Comparison of ENCODE assay signal across 8 cellular contexts in genomic region chr15:37101634-37102314, GRCh38. TPM values are rescaled to one million over a fixed set of nuclear protein-coding genes. Genes with fewer than 3 reads are reported as not detected.
A peak's percentile ranks its signal among the peaks of the same experiment; 100 is the strongest.
DNase-seq lines count a peak whose midpoint lies in the region; ATAC-seq and TF ChIP-seq lines count a peak whose summit lies in the region.

No MANE protein-coding gene starts in this region.

- H3K27ac ChIP-seq in SK-N-SH (ENCODE audit: low read depth in 2 of 2, low read length in 1 of 2) (peak overlapping the region; percentile 99), duodenal mucosa (ENCODE audit: low read depth, low read length) (peak overlapping the region; percentile 83), transverse colon (peak overlapping the region; percentile 82 to 98 (median 90))

- peaks cover 53% of the 10 kb centered on the region for H3F3A ChIP-seq in SK-N-SH (replicated peaks; ENCODE audit: insufficient read depth)

- peak overlapping the region; percentile 81 to 100 (median 96) for H3K4me3 Mint-ChIP-seq in IgD-negative memory B cell

- no peaks in the 10 kb centered on the region for H3K27me3 ChIP-seq in SK-N-SH (ENCODE audit: insufficient read depth)
- H3K27me3 ChIP-seq in duodenal mucosa (ENCODE audit: control insufficient read depth in 1 of 2, insufficient read depth in 2 of 2, low read length in 2 of 2), result peaks cover 3 to 6% of the 10 kb centered on the region in 2 donors
- H3K27me3 ChIP-seq in transverse colon, result peaks cover 93% of the 10 kb centered on the region

- POLR2A ChIA-PET in SK-N-SH (lab: Yijun Ruan, JAX), result interaction anchor here (0.6 to 2.9 kb wide), 19 partner anchors 8 to 1290 kb away, joined by 3 to 35 read pairs (median 5); no protein-coding TSS in a partner anchor

- H3K9me2 ChIP-seq in SK-N-SH, result no peaks in the 10 kb centered on the region

- under 1% methylated on average over 26 of the region's 46 CpGs for WGBS in SK-N-SH (ENCODE audit: low lambda C conversion rate)
- 4 to 8% methylated on average over 6 to 45 of the region's 46 CpGs for WGBS in transverse colon (ENCODE audit: low coverage in 1 of 2), 2 donors

- H3K27me3 Mint-ChIP-seq in IgD-negative memory B cell, result peaks cover 69% of the 10 kb centered on the region

- in situ Hi-C loops in transverse colon (cut with MboI; ENCODE audit: low pct_ligation_motif_present in 1 of 4, low pct_unique_long_range_greater_than_20kb in 1 of 4, low sequenced_read_pairs in 3 of 4), result loop anchor here (10.0 to 25.0 kb wide), 3 partner anchors 214 to 1589 kb away; no protein-coding TSS in a partner anchor

- TF ChIP-seq EP300 in SK-N-SH (IDR thresholded peaks at IDR 0.05; ENCODE audit: borderline replicate concordance in 1 of 2, low read depth in 1 of 2, low read length in 1 of 2), result no peak
- no peak for TF ChIP-seq EP300 in transverse colon (IDR thresholded peaks at IDR 0.05; ENCODE audit: low read depth)

- peak overlapping the region; percentile 22; the same call in 1 of the 2 replicates for H2AFZ ChIP-seq in SK-N-SH (ENCODE audit: low read depth)

- H3K36me3 Mint-ChIP-seq in IgD-negative memory B cell, result peaks cover 3% of the 10 kb centered on the region

- peaks cover 0 to 21% (median 3%) of the 10 kb centered on the region in 3 donors for H3K9me3 Mint-ChIP-seq in IgD-negative memory B cell

- no peak for TF ChIP-seq CTCF in SK-N-SH (IDR thresholded peaks at IDR 0.05)
- TF ChIP-seq CTCF in transverse colon (IDR thresholded peaks at IDR 0.05), result no peak

- no peak for TF ChIP-seq RAD21 in SK-N-SH (IDR thresholded peaks at IDR 0.05; ENCODE audit: low read length)

- no peaks in the 10 kb centered on the region for H4K20me1 ChIP-seq in SK-N-SH (ENCODE audit: insufficient read depth)

- H3K9me3 ChIP-seq in SK-N-SH (no peaks in the 10 kb centered on the region), duodenal mucosa (ENCODE audit: control insufficient read depth in 1 of 2, low read length in 2 of 2) (no peaks in the 10 kb centered on the region), transverse colon (no peaks in the 10 kb centered on the region)

- peaks cover 17 to 22% (median 18%) of the 10 kb centered on the region in 3 donors for H3K4me1 Mint-ChIP-seq in IgD-negative memory B cell

- intact Hi-C loops in transverse colon (cut with DNase I; ENCODE audit: low total_unique reads), result loop anchor here (10.0 kb wide), 1 partner anchor 497 kb away; no protein-coding TSS in a partner anchor

- peak overlapping the region; percentile 100 for H3K9ac ChIP-seq in SK-N-SH
- peak overlapping the region; percentile 77 to 92 for H3K9ac ChIP-seq in duodenal mucosa (ENCODE audit: low read depth in 1 of 2, low read length in 2 of 2)

- peak overlapping the region; percentile 74 to 92 for H3K4me3 ChIP-seq in SK-N-SH (ENCODE audit: low read depth in 2 of 2, low read length in 1 of 2)
- peak overlapping the region; percentile 89 to 90 for H3K4me3 ChIP-seq in duodenal mucosa (ENCODE audit: low read depth in 1 of 2, low read length in 2 of 2)
- H3K4me3 ChIP-seq in transverse colon, result peak overlapping the region; percentile 48 to 72 (median 66)

- DNase-seq in ELR (ENCODE audit: low read depth) (peak; percentile 85), SK-N-SH (peak; percentile 78), lung microvascular endothelial cell (ENCODE audit: low read depth in 2 of 2) (peak; percentile 78 to 88), transverse colon (peak; percentile 57), NCI-H2029 treated with DMSO at 0.1 percent for 48 hours (lab: John Stamatoyannopoulos, UW) (no peak)

- CTCF ChIA-PET in SK-N-SH (lab: Yijun Ruan, JAX), result interaction anchor here (1.1 to 10.8 kb wide), 5 partner anchors 9 to 790 kb away, joined by 3 to 101 read pairs (median 5); no protein-coding TSS in a partner anchor

- peak overlapping the region; percentile 89 for H3K4me2 ChIP-seq in SK-N-SH

- H3K27ac Mint-ChIP-seq in IgD-negative memory B cell, result peak overlapping the region; percentile 47 to 99 (median 86)

- TF ChIP-seq POLR2A in transverse colon (IDR thresholded peaks at IDR 0.05), result no peak

- H3K79me2 ChIP-seq in SK-N-SH (ENCODE audit: insufficient read depth), result peaks cover 88% of the 10 kb centered on the region

- peak; percentile 40 for ATAC-seq in GM21447 (IDR thresholded peaks at IDR 0.05; ENCODE audit: unreplicated experiment)

- peaks cover 6 to 11% of the 10 kb centered on the region in 2 experiments for H3K36me3 ChIP-seq in SK-N-SH (replicated peaks in 1 of 2; ENCODE audit: control insufficient read depth in 1 of 2, insufficient read depth in 2 of 2, low read length in 1 of 2)
- H3K36me3 ChIP-seq in duodenal mucosa (ENCODE audit: control insufficient read depth in 1 of 2, insufficient read depth in 2 of 2, low read length in 2 of 2), result no peaks in the 10 kb centered on the region
- no peaks in the 10 kb centered on the region for H3K36me3 ChIP-seq in transverse colon

- H3K4me1 ChIP-seq in SK-N-SH (ENCODE audit: control insufficient read depth in 1 of 2, insufficient read depth in 2 of 2, low read depth in 1 of 2, low read length in 1 of 2) (no peaks in the 10 kb centered on the region), duodenal mucosa (ENCODE audit: control insufficient read depth in 1 of 2, insufficient read depth in 2 of 2, low read length in 2 of 2) (peaks cover 0 to 8% of the 10 kb centered on the region in 2 donors), transverse colon (peaks cover 0 to 29% (median 4%) of the 10 kb centered on the region in 4 donors)

TF ChIP-seq in SK-N-SH, 30 proteins besides CTCF, POLR2A, EP300 and RAD21:
- TF ChIP-seq TAF1 (IDR thresholded peaks at IDR 0.05; ENCODE audit: borderline replicate concordance, low read depth, low read length) (peak; percentile 70), POLR2AphosphoS5 (IDR thresholded peaks at IDR 0.05; ENCODE audit: low read depth, low read length) (peak; percentile 74), USF2 (IDR thresholded peaks at IDR 0.05; ENCODE audit: borderline replicate concordance, low read depth, low read length) (no peak), CHD2 (IDR thresholded peaks at IDR 0.05; ENCODE audit: low read length, partially characterized antibody) (peak; percentile 25), JUND (IDR thresholded peaks at IDR 0.05) (no peak), PBX3 (IDR thresholded peaks at IDR 0.05) (peak; percentile 97), FOSL2 (IDR thresholded peaks at IDR 0.05; ENCODE audit: borderline replicate concordance, low read depth) (no peak), REST (IDR thresholded peaks at IDR 0.05; ENCODE audit: low read depth, low read length) (peak; percentile 66), SIN3A (IDR thresholded peaks at IDR 0.05; ENCODE audit: borderline replicate concordance, low read depth, low read length) (peak; percentile 52; the same call in 1 of the 2 replicates), NRF1 (IDR thresholded peaks at IDR 0.05; ENCODE audit: low read depth, low read length) (peak; percentile 54), RCOR1 (IDR thresholded peaks at IDR 0.05; ENCODE audit: low read length) (no peak)

RNA-seq across cellular contexts. Expression of gene MEIS2, which starts 1.4 kb away (rescaled TPM):
- not detected for polyA plus RNA-seq in IgD-negative memory B cell
- polyA plus RNA-seq in SK-N-SH (2012; rRNA removed), result 120 and 146 TPM in 2 replicates
- 113 and 133 TPM in 2 replicates for polyA plus RNA-seq in SK-N-SH (2012; cell fraction: cytosol; rRNA removed)
- polyA plus RNA-seq in SK-N-SH (2012; cell fraction: nucleus; rRNA removed), result 253 and 311 TPM in 2 replicates
- 16.6 and 17.3 TPM in 2 replicates for total RNA-seq in lung microvascular endothelial cell
- 10 to 100 TPM; 16.5 to 43.4 (median 32.7) TPM for total RNA-seq in transverse colon
